Comparison of ENCODE assay signal across 11 cellular contexts in genomic region chr9:72442212-72442607, GRCh38.
DNase-seq lines count a peak whose midpoint lies in the region; ATAC-seq and TF ChIP-seq lines count a peak whose summit lies in the region.
"Had no signal": no experiment of that assay in that cellular context is flagged by ENCODE, and none has a peak within 500 bp of the region (broad histone marks: within the 10 kb centered on the region; RNA-seq: fewer than 3 reads in every experiment).

No MANE protein-coding gene starts in this region.

- CTCF ChIA-PET in AG04449 (lab: Yijun Ruan, JAX): no interaction called here

- POLR2A ChIA-PET in AG04449 (lab: Yijun Ruan, JAX): interaction anchor here (0.7 to 1.3 kb wide), 2 partner anchors 77 to 112 kb away, joined by 3 to 6 read pairs; partner anchors contain the start of gene ZFAND5

- no peaks in the 10 kb centered on the region for H3K36me3 ChIP-seq in thyroid gland

- 88 to 89% methylated on average over 2 of the region's 2 CpGs for WGBS in thyroid gland, 2 donors

- H3K27ac ChIP-seq in thyroid gland: no peak overlapping the region
- H3K27ac ChIP-seq: parathyroid adenoma had no signal

- DNase-seq in AG04449 (ENCODE audit: low read depth, low spot score) (peak; percentile 76), HS-27A (ENCODE audit: low read depth) (peak; percentile 61), amniotic epithelial cell (ENCODE audit: low read depth) (peak; percentile 93), iris pigment epithelial cell (ENCODE audit: low read depth) (peak; percentile 95), activated gamma-delta T cell treated with Interleukin-2 at 50 U/mL for 16 hours (no peak), thyroid gland (no peak)
- DNase-seq in stimulated activated CD4-positive, alpha-beta T cell treated with anti-CD3 and anti-CD28 coated beads, Interleukin-4, amount 100 ng/mL, for 24 hours: no peak
- DNase-seq: activated effector memory CD4-positive, alpha-beta T cell treated with Interleukin-2 at 50 U/mL for 16 hours; NCI-H2107 had no signal

- H3K27me3 ChIP-seq in thyroid gland: no peaks in the 10 kb centered on the region

- TF ChIP-seq CTCF in AG04449 (IDR thresholded peaks at IDR 0.05; ENCODE audit: insufficient read depth, low read length, missing control alignments) (no peak), thyroid gland (IDR thresholded peaks at IDR 0.05) (no peak)

- H3K9me3 ChIP-seq in thyroid gland: no peaks in the 10 kb centered on the region

- intact Hi-C loops in thyroid gland (cut with DNase I): no loop called here

- TF ChIP-seq POLR2A in thyroid gland (IDR thresholded peaks at IDR 0.05): no peak

- H3K4me3 ChIP-seq in AG04449 (ENCODE audit: low read depth, low read length) (no peak overlapping the region), thyroid gland (replicated peaks in 1 of 3) (no peak overlapping the region)

- H3K4me1 ChIP-seq in thyroid gland: no peaks in the 10 kb centered on the region
- H3K4me1 ChIP-seq: parathyroid adenoma had no signal

- ATAC-seq in GM19328 (IDR thresholded peaks at IDR 0.05; ENCODE audit: unreplicated experiment): no peak

Comparison
In these comparisons a context has a peak if more than half of its experiments do, and no peak if none do; other contexts are left out.
1. DNase-seq: peak in AG04449 (single experiment), HS-27A (single experiment), amniotic epithelial cell (single experiment) and iris pigment epithelial cell (single experiment); none in activated gamma-delta T cell treated with Interleukin-2 at 50 U/mL for 16 hours (single experiment), thyroid gland (0 of 2) and stimulated activated CD4-positive, alpha-beta T cell treated with anti-CD3 and anti-CD28 coated beads, Interleukin-4, amount 100 ng/mL, for 24 hours (single experiment).